In the genomic region with DNA sequence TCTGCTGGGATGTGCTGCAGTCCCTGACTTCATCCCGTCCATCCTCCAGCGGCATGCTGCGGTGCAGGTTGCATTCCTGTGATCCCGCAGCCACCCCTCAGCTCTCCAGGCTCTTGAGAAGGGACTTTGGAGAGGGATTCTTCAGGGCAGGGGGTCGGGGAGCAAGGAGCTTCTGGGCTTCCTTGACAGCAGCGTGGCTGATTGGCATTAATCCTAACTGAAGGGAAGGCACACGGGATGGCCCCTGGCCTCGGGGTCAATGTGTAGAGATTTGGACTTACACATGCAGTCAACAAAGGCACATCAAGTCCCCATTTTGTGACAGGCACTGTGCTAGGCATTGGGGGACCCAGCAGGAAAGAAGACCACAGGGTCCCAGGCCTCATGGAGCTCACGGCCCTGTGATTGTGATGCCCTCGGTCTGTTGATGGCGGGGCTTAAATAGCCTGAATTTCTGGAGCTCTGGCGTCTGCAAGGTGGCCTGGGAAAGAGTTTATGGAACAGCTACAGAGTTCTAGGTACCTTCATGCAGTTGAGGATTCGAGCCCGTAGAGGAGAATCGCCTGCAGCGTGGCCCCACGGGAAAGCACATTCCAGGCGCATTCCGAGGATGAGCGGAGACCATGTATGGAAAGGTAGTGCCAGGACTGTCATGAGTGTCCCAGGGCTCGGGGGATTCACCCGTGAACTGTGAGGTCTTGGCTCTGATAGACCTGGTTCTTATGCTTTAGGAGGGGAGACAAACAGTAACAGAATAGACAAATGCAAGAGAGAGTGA, we compare ENCODE assay signal across 22 cellular contexts.
"Had no signal": no experiment of that assay in that cellular context is flagged by ENCODE, and none has a peak within 500 bp of the region (broad histone marks: within the 10 kb centered on the region; RNA-seq: fewer than 3 reads in every experiment).

No MANE protein-coding gene starts in this region.

- H3K4me3 ChIP-seq: colonic mucosa, heart right ventricle, mucosa of descending colon, psoas muscle, right lobe of liver, testis, transverse colon had no signal

- H3K27ac ChIP-seq: colonic mucosa, parathyroid adenoma, psoas muscle, right lobe of liver, testis, transverse colon had no signal

- H3K36me3 ChIP-seq: colonic mucosa had no signal

- H3K4me3 Mint-ChIP-seq: naive thymus-derived CD8-positive, alpha-beta T cell; stimulated activated memory B cell treated with anti-CD40 and anti-IgM and Interleukin-4, amounts not matched to agents 10 μg/mL and 1 μg/mL and 100 μg/mL, for 72 hours; stimulated activated naive CD8-positive, alpha-beta T cell treated with anti-CD3 and anti-CD28 coated beads, Interleukin-15, amount 100 ng/mL, for 72 hours had no signal

- H3K9me3 ChIP-seq: colonic mucosa, heart right ventricle, mucosa of descending colon, psoas muscle, right lobe of liver, testis, transverse colon had no signal

- H3K27me3 ChIP-seq: colonic mucosa, heart right ventricle, right lobe of liver, testis, transverse colon had no signal

- DNase-seq: colonic mucosa; dermis blood vessel endothelial cell; foreskin melanocyte; heart right ventricle; hypothalamus; kidney glomerular epithelial cell; mammary epithelial cell; mucosa of descending colon; naive thymus-derived CD8-positive, alpha-beta T cell; psoas muscle; retina; stimulated activated CD4-positive, alpha-beta T cell treated with anti-CD3 and anti-CD28 coated beads, Interleukin-15, amount 100 ng/mL, for 24 hours; stimulated activated CD4-positive, alpha-beta T cell treated with anti-CD3 and anti-CD28 coated beads, Interleukin-1b, Interleukin-23, amount 100 ng/mL, for 48 hours; stimulated activated CD4-positive, alpha-beta T cell treated with anti-CD3 and anti-CD28 coated beads, Interleukin-4, amount 100 ng/mL, for 24 hours; stimulated activated naive CD8-positive, alpha-beta T cell treated with anti-CD3 and anti-CD28 coated beads, Interleukin-15, amount 100 ng/mL, for 72 hours; testis; transverse colon had no signal

- ATAC-seq: heart right ventricle; mucosa of descending colon; naive thymus-derived CD8-positive, alpha-beta T cell; psoas muscle; right lobe of liver; stimulated activated memory B cell treated with anti-CD40 and anti-IgM and Interleukin-4, amounts not matched to agents 10 μg/mL and 1 μg/mL and 100 μg/mL, for 72 hours; stimulated activated naive CD8-positive, alpha-beta T cell treated with anti-CD3 and anti-CD28 coated beads, Interleukin-15, amount 100 ng/mL, for 72 hours had no signal

- FAIRE-seq: islet of Langerhans, urothelium cell line had no signal

- H3K27ac Mint-ChIP-seq: stimulated activated memory B cell treated with anti-CD40 and anti-IgM and Interleukin-4, amounts not matched to agents 10 μg/mL and 1 μg/mL and 100 μg/mL, for 72 hours had no signal

- H3K4me1 ChIP-seq: colonic mucosa, parathyroid adenoma, right lobe of liver, testis, transverse colon had no signal

- H3K9me3 Mint-ChIP-seq: naive thymus-derived CD8-positive, alpha-beta T cell; stimulated activated memory B cell treated with anti-CD40 and anti-IgM and Interleukin-4, amounts not matched to agents 10 μg/mL and 1 μg/mL and 100 μg/mL, for 72 hours; stimulated activated naive CD8-positive, alpha-beta T cell treated with anti-CD3 and anti-CD28 coated beads, Interleukin-15, amount 100 ng/mL, for 72 hours had no signal

- H3K27me3 Mint-ChIP-seq: naive thymus-derived CD8-positive, alpha-beta T cell; stimulated activated memory B cell treated with anti-CD40 and anti-IgM and Interleukin-4, amounts not matched to agents 10 μg/mL and 1 μg/mL and 100 μg/mL, for 72 hours; stimulated activated naive CD8-positive, alpha-beta T cell treated with anti-CD3 and anti-CD28 coated beads, Interleukin-15, amount 100 ng/mL, for 72 hours had no signal
